20 cellular contexts compared by ENCODE assay signal in genomic region chr11:36282926-36283325, GRCh38.
"Had no signal": no experiment of that assay in that cellular context is flagged by ENCODE, and none has a peak within 500 bp of the region (broad histone marks: within the 10 kb centered on the region; RNA-seq: fewer than 3 reads in every experiment).

No MANE protein-coding gene starts in this region.

- H3K36me3 ChIP-seq: SJSA1 had no signal

- FAIRE-seq: RCC 7860 had no signal

- H3K4me3 ChIP-seq: SJSA1, SK-N-MC had no signal

- H3K27me3 ChIP-seq: SJSA1 had no signal

- H3K4me1 ChIP-seq: SJSA1 had no signal

- DNase-seq: KBM-7, NCI-H1092, NCI-H1105 treated with DMSO at 0.1 percent for 48 hours, NCI-H1436, NCI-H187, NCI-H2029, NCI-H2081 treated with DMSO at 0.1 percent for 48 hours, NCI-H2171, NCI-H226, NCI-H446, NCI-H510A, NCI-H524 treated with DMSO at 0.1 percent for 48 hours, NCI-H69, NCI-H774, Right ventricle myocardium superior, RPMI8226, SIG-M5 had no signal

- H3K9me3 ChIP-seq: SJSA1 had no signal

- H3K27ac ChIP-seq: SJSA1, SK-N-MC had no signal
